Comparison of ENCODE assay signal across 11 cellular contexts in genomic region chr10:117804470-117805011, GRCh38.
DNase-seq lines count a peak whose midpoint lies in the region; ATAC-seq and TF ChIP-seq lines count a peak whose summit lies in the region.
"Had no signal": no experiment of that assay in that cellular context is flagged by ENCODE, and none has a peak within 500 bp of the region (broad histone marks: within the 10 kb centered on the region; RNA-seq: fewer than 3 reads in every experiment).

No MANE protein-coding gene starts in this region.

- WGBS in ovary, 3 donors, result 72 to 79% (median 75%) methylated on average over 13 of the region's 13 CpGs
- WGBS in tibial nerve, 2 donors, result 57 to 58% methylated on average over 13 of the region's 13 CpGs

- H3K4me1 ChIP-seq in neural progenitor cell (peaks cover 26% of the 10 kb centered on the region), ovary (ENCODE audit: insufficient read depth) (no peaks in the 10 kb centered on the region), tibial nerve (no peaks in the 10 kb centered on the region)
- H3K4me1 ChIP-seq: heart right ventricle had no signal

- H3K4me2 ChIP-seq in neural progenitor cell, result peak overlapping the region; percentile 54

- intact Hi-C loops in ovary (cut with DNase I), result no loop called here

- no peak overlapping the region for H2AFZ ChIP-seq in neural progenitor cell (replicated peaks)

- H3K9me3 ChIP-seq in neural progenitor cell (ENCODE audit: low read depth), result no peaks in the 10 kb centered on the region
- no peaks in the 10 kb centered on the region for H3K9me3 ChIP-seq in ovary
- peaks cover 0 to 1% (median 0%) of the 10 kb centered on the region in 4 donors for H3K9me3 ChIP-seq in tibial nerve
- H3K9me3 ChIP-seq: heart right ventricle had no signal

- no peaks in the 10 kb centered on the region for H3K36me3 ChIP-seq in neural progenitor cell
- no peaks in the 10 kb centered on the region for H3K36me3 ChIP-seq in ovary
- no peaks in the 10 kb centered on the region for H3K36me3 ChIP-seq in tibial nerve
- H3K36me3 ChIP-seq: heart right ventricle had no signal

- H3K79me2 ChIP-seq in neural progenitor cell (ENCODE audit: low read depth), result no peaks in the 10 kb centered on the region

- H3K9ac ChIP-seq in neural progenitor cell, result no peak overlapping the region

- TF ChIP-seq POLR2A in ovary (IDR thresholded peaks at IDR 0.05), result no peak
- no peak for TF ChIP-seq POLR2A in tibial nerve (IDR thresholded peaks at IDR 0.05)

- peaks cover 17% of the 10 kb centered on the region for H3F3A ChIP-seq in neural progenitor cell (ENCODE audit: low read depth)

- no peak overlapping the region for H3K4me3 ChIP-seq in neural progenitor cell
- no peak overlapping the region for H3K4me3 ChIP-seq in ovary
- no peak overlapping the region for H3K4me3 ChIP-seq in tibial nerve
- H3K4me3 ChIP-seq: heart right ventricle had no signal

- TF ChIP-seq EP300 in ovary (IDR thresholded peaks at IDR 0.05) (no peak), tibial nerve (IDR thresholded peaks at IDR 0.05) (no peak)

- H3K36me3 Mint-ChIP-seq in neural progenitor cell, result peaks cover under 1% of the 10 kb centered on the region

- TF ChIP-seq CTCF in neural progenitor cell (IDR thresholded peaks at IDR 0.05) (no peak), ovary (IDR thresholded peaks at IDR 0.05) (no peak), tibial nerve (IDR thresholded peaks at IDR 0.05) (no peak)

- no peak overlapping the region for H3K4me3 Mint-ChIP-seq in neural progenitor cell

- peaks cover 36% of the 10 kb centered on the region for H3K4me1 Mint-ChIP-seq in neural progenitor cell

- no peak for ATAC-seq in GM21423 (IDR thresholded peaks at IDR 0.05; ENCODE audit: unreplicated experiment)
- ATAC-seq in GM18870 (IDR thresholded peaks at IDR 0.05; ENCODE audit: unreplicated experiment), result no peak
- ATAC-seq: heart right ventricle had no signal

- H3K27me3 Mint-ChIP-seq in neural progenitor cell (ENCODE audit: insufficient read depth, low read depth), result peaks cover 4% of the 10 kb centered on the region

- H4K20me1 ChIP-seq in neural progenitor cell (ENCODE audit: low read depth), result peaks cover 6% of the 10 kb centered on the region

- H3K27me3 ChIP-seq in neural progenitor cell, result no peaks in the 10 kb centered on the region
- H3K27me3 ChIP-seq in ovary, result no peaks in the 10 kb centered on the region
- H3K27me3 ChIP-seq in tibial nerve, result no peaks in the 10 kb centered on the region

- no peak overlapping the region for H3K27ac ChIP-seq in neural progenitor cell
- no peak overlapping the region for H3K27ac ChIP-seq in ovary
- no peak overlapping the region for H3K27ac ChIP-seq in tibial nerve
- H3K27ac ChIP-seq: heart right ventricle had no signal

- no peak overlapping the region for H3K27ac Mint-ChIP-seq in neural progenitor cell

- peaks cover 6% of the 10 kb centered on the region for H3K9me3 Mint-ChIP-seq in neural progenitor cell

- DNase-seq in C1 segment of cervical spinal cord (lab: John Stamatoyannopoulos, UW), result peak in 10 of 14 donors; percentile 4 to 47 (median 17)
- DNase-seq in LHCN-M2 (ENCODE audit: low read depth), result peak; percentile 24
- DNase-seq in ecto neural progenitor cell (ENCODE audit: low spot score), result peak; percentile 58
- DNase-seq in neural progenitor cell (ENCODE audit: low spot score), result peak; percentile 88
- DNase-seq in ovary, result no peak
- no peak for DNase-seq in tibial nerve (ENCODE audit: low spot score in 2 of 2)
- DNase-seq: GOT3, heart right ventricle, NCI-H2081 treated with DMSO at 0.1 percent for 48 hours had no signal

Comparison
In these comparisons a context has a peak if more than half of its experiments do, and no peak if none do; other contexts are left out.
1. DNase-seq: peak in C1 segment of cervical spinal cord (10 of 14), LHCN-M2 (single experiment), ecto neural progenitor cell (single experiment) and neural progenitor cell (single experiment); none in ovary (0 of 5) and tibial nerve (0 of 2).